7 cellular contexts compared by ENCODE assay signal in the genomic region with DNA sequence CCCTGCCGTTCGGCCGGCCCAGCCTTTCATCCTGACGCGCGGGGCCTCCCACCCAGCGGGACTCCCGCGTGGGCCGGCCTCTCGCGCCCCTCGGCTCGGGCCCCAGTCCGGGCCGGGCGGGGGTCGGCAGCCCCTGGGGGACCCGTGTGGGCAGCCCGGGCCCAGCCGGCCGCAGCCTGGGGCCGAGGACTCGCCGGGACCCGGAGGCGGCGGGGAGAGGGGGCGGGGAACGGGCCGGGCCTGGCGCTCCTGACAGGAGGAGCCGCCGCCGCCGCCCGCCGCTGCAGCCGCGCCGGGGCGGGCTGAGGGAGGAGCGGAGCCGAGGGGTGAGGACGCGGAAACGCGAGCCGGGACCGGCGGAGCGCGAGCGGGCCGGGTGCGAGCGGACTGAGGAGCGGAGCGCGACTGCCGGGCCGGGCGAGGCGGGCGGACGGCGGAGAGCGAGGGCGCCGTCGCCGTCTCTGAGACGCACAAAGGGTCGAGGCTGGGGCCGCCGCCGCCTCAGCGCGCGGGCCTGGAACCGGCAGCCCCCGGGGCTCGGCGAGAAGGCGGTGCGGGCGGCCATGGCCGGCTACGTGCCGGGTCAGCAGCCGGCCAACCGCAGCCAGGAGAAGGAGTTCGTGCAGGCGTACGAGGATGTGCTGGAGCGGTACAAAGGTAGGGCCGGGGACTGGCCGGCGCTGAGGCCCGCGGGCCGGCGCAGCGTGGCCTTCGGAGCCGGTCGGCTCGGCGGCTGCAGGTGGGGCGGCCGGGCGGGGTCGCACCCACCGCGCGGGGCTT.
DNase-seq lines count a peak whose midpoint lies in the region; ATAC-seq, FAIRE-seq and TF ChIP-seq lines count a peak whose summit lies in the region.

No MANE protein-coding gene starts in this region.

- H3K4me3 ChIP-seq in SK-N-SH (ENCODE audit: low read depth in 2 of 2, low read length in 1 of 2) (peak overlapping the region; percentile 78 to 92), adrenal gland (peak overlapping the region; percentile 52 to 94 (median 72))

- H3K9me3 Mint-ChIP-seq in progenitor cell of endocrine pancreas (ENCODE audit: low read depth): no peaks in the 10 kb centered on the region

- TF ChIP-seq CTCF in SK-N-SH (IDR thresholded peaks at IDR 0.05): no peak
- TF ChIP-seq CTCF in adrenal gland (IDR thresholded peaks at IDR 0.05): no peak
- no peak for TF ChIP-seq CTCF in progenitor cell of endocrine pancreas (IDR thresholded peaks at IDR 0.05; ENCODE audit: unreplicated experiment)

- H3K27me3 Mint-ChIP-seq in progenitor cell of endocrine pancreas: no peaks in the 10 kb centered on the region

- 0% methylated on average over 23 of the region's 116 CpGs for WGBS in SK-N-SH (ENCODE audit: low lambda C conversion rate)
- 0% methylated on average over 5 to 116 of the region's 116 CpGs for WGBS in adrenal gland, 4 donors

- H3K79me2 ChIP-seq in SK-N-SH (ENCODE audit: insufficient read depth): peaks cover 63% of the 10 kb centered on the region

- POLR2A ChIA-PET in SK-N-SH (lab: Yijun Ruan, JAX): interaction anchor here (0.7 to 1.7 kb wide), 2 partner anchors 22 to 586 kb away, joined by 3 to 4 read pairs; a partner anchor contains a TSS

- no peaks in the 10 kb centered on the region for H3K36me3 Mint-ChIP-seq in progenitor cell of endocrine pancreas (ENCODE audit: insufficient read depth)

- H3K4me1 Mint-ChIP-seq in progenitor cell of endocrine pancreas (ENCODE audit: low read depth): peaks cover 27% of the 10 kb centered on the region

- peaks cover 26% of the 10 kb centered on the region for H3F3A ChIP-seq in SK-N-SH (replicated peaks; ENCODE audit: insufficient read depth)

- no peak for TF ChIP-seq RAD21 in SK-N-SH (IDR thresholded peaks at IDR 0.05; ENCODE audit: low read length)

- H3K27ac Mint-ChIP-seq in progenitor cell of endocrine pancreas: no peak overlapping the region

- H3K27me3 ChIP-seq in SK-N-SH (ENCODE audit: insufficient read depth) (no peaks in the 10 kb centered on the region), adrenal gland (no peaks in the 10 kb centered on the region)

- TF ChIP-seq EP300 in SK-N-SH (IDR thresholded peaks at IDR 0.05; ENCODE audit: borderline replicate concordance in 1 of 2, low read depth in 1 of 2, low read length in 1 of 2): no peak

- H3K9ac ChIP-seq in SK-N-SH: peak overlapping the region; percentile 80

- DNase-seq in GM18507 (ENCODE audit: extremely low spot score, insufficient read length, low read depth) (peak; percentile 49), SK-N-SH (peak; percentile 91), adrenal gland (peak; percentile 76 to 82 (median 82)), left ventricle myocardium superior (peak; percentile 88), progenitor cell of endocrine pancreas (ENCODE audit: low spot score, unreplicated experiment) (peak; percentile 63), GM19240 (ENCODE audit: insufficient read length, low spot score) (no peak)

- H3K4me3 Mint-ChIP-seq in progenitor cell of endocrine pancreas (ENCODE audit: low read depth): peak overlapping the region; percentile 75

- H3K9me3 ChIP-seq in SK-N-SH: no peaks in the 10 kb centered on the region
- H3K9me3 ChIP-seq in adrenal gland (replicated peaks in 1 of 3): no peaks in the 10 kb centered on the region

- no peak for FAIRE-seq in GM18507 (lab: Jason Lieb, UNC)

- intact Hi-C loops in adrenal gland (cut with DNase I) (loop anchor here (5.0 to 10.0 kb wide), 3 partner anchors 70 to 150 kb away; no protein-coding TSS in a partner anchor), left ventricle myocardium superior (cut with micrococcal nuclease) (loop anchor here (10.0 kb wide), 1 partner anchor 150 kb away; no protein-coding TSS in a partner anchor)

- H3K4me1 ChIP-seq in SK-N-SH (ENCODE audit: control insufficient read depth in 1 of 2, insufficient read depth in 2 of 2, low read depth in 1 of 2, low read length in 1 of 2) (peaks cover 29 to 43% of the 10 kb centered on the region in 2 experiments), adrenal gland (replicated peaks in 1 of 2) (peaks cover 45 to 63% of the 10 kb centered on the region in 2 donors)

- peak overlapping the region; percentile 75; the same call in 1 of the 2 replicates for H2AFZ ChIP-seq in SK-N-SH (ENCODE audit: low read depth)

- peak overlapping the region; percentile 94 for H3K4me2 ChIP-seq in SK-N-SH

- H3K9me2 ChIP-seq in SK-N-SH: no peaks in the 10 kb centered on the region

- H3K27ac ChIP-seq in SK-N-SH (ENCODE audit: low read depth in 2 of 2, low read length in 1 of 2) (peak overlapping the region; percentile 83 to 86), adrenal gland (peak overlapping the region; percentile 85 to 98 (median 94))

- H3K36me3 ChIP-seq in SK-N-SH (replicated peaks in 1 of 2; ENCODE audit: control insufficient read depth in 1 of 2, insufficient read depth in 2 of 2, low read length in 1 of 2): no peaks in the 10 kb centered on the region
- H3K36me3 ChIP-seq in adrenal gland (replicated peaks in 1 of 2): no peaks in the 10 kb centered on the region

- peak; percentile 37 to 71 for TF ChIP-seq POLR2A in adrenal gland (IDR thresholded peaks at IDR 0.05)

- peaks cover 26% of the 10 kb centered on the region for H4K20me1 ChIP-seq in SK-N-SH (ENCODE audit: insufficient read depth)

- peak; percentile 50 for ATAC-seq in HG03354 (IDR thresholded peaks at IDR 0.05; ENCODE audit: poor library complexity, severe bottlenecking, unreplicated experiment)
- ATAC-seq in left ventricle myocardium superior: peak; percentile 89

- CTCF ChIA-PET in SK-N-SH (lab: Yijun Ruan, JAX): interaction anchor here (1.0 to 10.9 kb wide), 10 partner anchors 26 to 597 kb away, joined by 3 to 188 read pairs (median 4); no protein-coding TSS in a partner anchor

TF ChIP-seq in SK-N-SH, 30 proteins besides CTCF, POLR2A, EP300 and RAD21 (continues in another document):
- TF ChIP-seq RXRA (IDR thresholded peaks at IDR 0.05; ENCODE audit: borderline replicate concordance, low read depth): no peak
- TF ChIP-seq, protein P1, sequence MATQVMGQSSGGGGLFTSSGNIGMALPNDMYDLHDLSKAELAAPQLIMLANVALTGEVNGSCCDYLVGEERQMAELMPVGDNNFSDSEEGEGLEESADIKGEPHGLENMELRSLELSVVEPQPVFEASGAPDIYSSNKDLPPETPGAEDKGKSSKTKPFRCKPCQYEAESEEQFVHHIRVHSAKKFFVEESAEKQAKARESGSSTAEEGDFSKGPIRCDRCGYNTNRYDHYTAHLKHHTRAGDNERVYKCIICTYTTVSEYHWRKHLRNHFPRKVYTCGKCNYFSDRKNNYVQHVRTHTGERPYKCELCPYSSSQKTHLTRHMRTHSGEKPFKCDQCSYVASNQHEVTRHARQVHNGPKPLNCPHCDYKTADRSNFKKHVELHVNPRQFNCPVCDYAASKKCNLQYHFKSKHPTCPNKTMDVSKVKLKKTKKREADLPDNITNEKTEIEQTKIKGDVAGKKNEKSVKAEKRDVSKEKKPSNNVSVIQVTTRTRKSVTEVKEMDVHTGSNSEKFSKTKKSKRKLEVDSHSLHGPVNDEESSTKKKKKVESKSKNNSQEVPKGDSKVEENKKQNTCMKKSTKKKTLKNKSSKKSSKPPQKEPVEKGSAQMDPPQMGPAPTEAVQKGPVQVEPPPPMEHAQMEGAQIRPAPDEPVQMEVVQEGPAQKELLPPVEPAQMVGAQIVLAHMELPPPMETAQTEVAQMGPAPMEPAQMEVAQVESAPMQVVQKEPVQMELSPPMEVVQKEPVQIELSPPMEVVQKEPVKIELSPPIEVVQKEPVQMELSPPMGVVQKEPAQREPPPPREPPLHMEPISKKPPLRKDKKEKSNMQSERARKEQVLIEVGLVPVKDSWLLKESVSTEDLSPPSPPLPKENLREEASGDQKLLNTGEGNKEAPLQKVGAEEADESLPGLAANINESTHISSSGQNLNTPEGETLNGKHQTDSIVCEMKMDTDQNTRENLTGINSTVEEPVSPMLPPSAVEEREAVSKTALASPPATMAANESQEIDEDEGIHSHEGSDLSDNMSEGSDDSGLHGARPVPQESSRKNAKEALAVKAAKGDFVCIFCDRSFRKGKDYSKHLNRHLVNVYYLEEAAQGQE (IDR thresholded peaks at IDR 0.05; ENCODE audit: low read depth, low read length): no peak
- TF ChIP-seq, protein P2, sequence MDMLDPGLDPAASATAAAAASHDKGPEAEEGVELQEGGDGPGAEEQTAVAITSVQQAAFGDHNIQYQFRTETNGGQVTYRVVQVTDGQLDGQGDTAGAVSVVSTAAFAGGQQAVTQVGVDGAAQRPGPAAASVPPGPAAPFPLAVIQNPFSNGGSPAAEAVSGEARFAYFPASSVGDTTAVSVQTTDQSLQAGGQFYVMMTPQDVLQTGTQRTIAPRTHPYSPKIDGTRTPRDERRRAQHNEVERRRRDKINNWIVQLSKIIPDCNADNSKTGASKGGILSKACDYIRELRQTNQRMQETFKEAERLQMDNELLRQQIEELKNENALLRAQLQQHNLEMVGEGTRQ (IDR thresholded peaks at IDR 0.05; ENCODE audit: borderline replicate concordance, low read depth, low read length): no peak
- TF ChIP-seq CHD2 (IDR thresholded peaks at IDR 0.05; ENCODE audit: low read length, partially characterized antibody): no peak
- no peak for TF ChIP-seq FOXJ3 (CRISPR knock-in tag; IDR thresholded peaks at IDR 0.05)
- TF ChIP-seq JUND (IDR thresholded peaks at IDR 0.05): no peak
- TF ChIP-seq, protein P3, sequence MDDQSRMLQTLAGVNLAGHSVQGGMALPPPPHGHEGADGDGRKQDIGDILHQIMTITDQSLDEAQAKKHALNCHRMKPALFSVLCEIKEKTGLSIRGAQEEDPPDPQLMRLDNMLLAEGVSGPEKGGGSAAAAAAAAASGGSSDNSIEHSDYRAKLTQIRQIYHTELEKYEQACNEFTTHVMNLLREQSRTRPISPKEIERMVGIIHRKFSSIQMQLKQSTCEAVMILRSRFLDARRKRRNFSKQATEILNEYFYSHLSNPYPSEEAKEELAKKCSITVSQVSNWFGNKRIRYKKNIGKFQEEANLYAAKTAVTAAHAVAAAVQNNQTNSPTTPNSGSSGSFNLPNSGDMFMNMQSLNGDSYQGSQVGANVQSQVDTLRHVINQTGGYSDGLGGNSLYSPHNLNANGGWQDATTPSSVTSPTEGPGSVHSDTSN (IDR thresholded peaks at IDR 0.05): no peak
- TF ChIP-seq NRF1 (IDR thresholded peaks at IDR 0.05; ENCODE audit: low read depth, low read length): no peak
- 0 out of 2 replicates have a peak, but pooled peaks have one; percentile 46 for TF ChIP-seq SIN3A (IDR thresholded peaks at IDR 0.05; ENCODE audit: borderline replicate concordance, low read depth, low read length)
- TF ChIP-seq, protein P4, sequence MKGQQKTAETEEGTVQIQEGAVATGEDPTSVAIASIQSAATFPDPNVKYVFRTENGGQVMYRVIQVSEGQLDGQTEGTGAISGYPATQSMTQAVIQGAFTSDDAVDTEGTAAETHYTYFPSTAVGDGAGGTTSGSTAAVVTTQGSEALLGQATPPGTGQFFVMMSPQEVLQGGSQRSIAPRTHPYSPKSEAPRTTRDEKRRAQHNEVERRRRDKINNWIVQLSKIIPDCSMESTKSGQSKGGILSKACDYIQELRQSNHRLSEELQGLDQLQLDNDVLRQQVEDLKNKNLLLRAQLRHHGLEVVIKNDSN (IDR thresholded peaks at IDR 0.05; ENCODE audit: borderline replicate concordance, low read depth): no peak
- TF ChIP-seq TEAD4 (IDR thresholded peaks at IDR 0.05; ENCODE audit: borderline replicate concordance, insufficient read depth): no peak
- peak; percentile 64 for TF ChIP-seq TAF1 (IDR thresholded peaks at IDR 0.05; ENCODE audit: borderline replicate concordance, low read depth, low read length)
